In genomic region chr7:74464931-74465906, GRCh38 we compare ENCODE assay signal across 18 cellular contexts. TPM values are rescaled to one million over a fixed set of nuclear protein-coding genes. Genes with fewer than 3 reads are reported as not detected.
A peak's percentile ranks its signal among the peaks of the same experiment; 100 is the strongest.
DNase-seq lines count a peak whose midpoint lies in the region; ATAC-seq, FAIRE-seq and TF ChIP-seq lines count a peak whose summit lies in the region.
"Had no signal": no experiment of that assay in that cellular context is flagged by ENCODE, and none has a peak within 500 bp of the region (broad histone marks: within the 10 kb centered on the region; RNA-seq: fewer than 3 reads in every experiment).

No MANE protein-coding gene starts in this region.

- no peaks in the 10 kb centered on the region for H3K36me3 ChIP-seq in right atrium auricular region
- no peaks in the 10 kb centered on the region for H3K36me3 ChIP-seq in mucosa of stomach (ENCODE audit: control insufficient read depth, insufficient read depth, low read length)
- H3K36me3 ChIP-seq in urinary bladder (ENCODE audit: insufficient read depth), result no peaks in the 10 kb centered on the region

- H3K4me3 Mint-ChIP-seq in activated T-helper 17 cell treated with anti-CD3 and anti-CD28 coated beads, Interleukin-2, amount 50 U/mL, for 72 hours, result no peak overlapping the region
- no peak overlapping the region for H3K4me3 Mint-ChIP-seq in nephron progenitor cell
- H3K4me3 Mint-ChIP-seq: activated CD8-positive, alpha-beta memory T cell treated with anti-CD3 and anti-CD28 coated beads, Interleukin-2, amount 10 ng/mL, durations not matched to agents 7 days and 5 days; activated naive CD4-positive, alpha-beta T cell treated with anti-CD3 and anti-CD28 coated beads, Interleukin-2, amount 50 U/mL, for 24 hours; stimulated activated naive B cell treated with anti-CD40 and anti-IgM and Interleukin-4, amounts not matched to agents 10 μg/mL and 1 μg/mL and 100 μg/mL, for 72 hours had no signal

- 81% methylated on average over 8 of the region's 8 CpGs for WGBS in urinary bladder

- H3K4me1 Mint-ChIP-seq in activated T-helper 17 cell treated with anti-CD3 and anti-CD28 coated beads, Interleukin-2, amount 50 U/mL, for 72 hours, result peaks cover 5% of the 10 kb centered on the region
- H3K4me1 Mint-ChIP-seq in nephron progenitor cell, result peaks cover 27% of the 10 kb centered on the region
- H3K4me1 Mint-ChIP-seq: activated CD8-positive, alpha-beta memory T cell treated with anti-CD3 and anti-CD28 coated beads, Interleukin-2, amount 10 ng/mL, durations not matched to agents 7 days and 5 days had no signal

- intact Hi-C loops in Right ventricle myocardium inferior (cut with DNase I), result no loop called here

- TF ChIP-seq CTCF in right atrium auricular region (IDR thresholded peaks at IDR 0.05), result no peak
- TF ChIP-seq CTCF in nephron progenitor cell (IDR thresholded peaks at IDR 0.05), result no peak

- no peaks in the 10 kb centered on the region for H3K9me3 Mint-ChIP-seq in activated T-helper 17 cell treated with anti-CD3 and anti-CD28 coated beads, Interleukin-2, amount 50 U/mL, for 72 hours
- H3K9me3 Mint-ChIP-seq in nephron progenitor cell, result no peaks in the 10 kb centered on the region
- H3K9me3 Mint-ChIP-seq: activated naive CD4-positive, alpha-beta T cell treated with anti-CD3 and anti-CD28 coated beads, Interleukin-2, amount 50 U/mL, for 24 hours; stimulated activated naive B cell treated with anti-CD40 and anti-IgM and Interleukin-4, amounts not matched to agents 10 μg/mL and 1 μg/mL and 100 μg/mL, for 72 hours had no signal

- peak overlapping the region; percentile 1 for H3K9ac ChIP-seq in mucosa of stomach (ENCODE audit: low read length)

- H3K4me1 ChIP-seq in right atrium auricular region (peaks cover 0 to 23% of the 10 kb centered on the region in 2 donors), mucosa of stomach (ENCODE audit: control insufficient read depth, insufficient read depth, low read length) (peaks cover 27% of the 10 kb centered on the region), urinary bladder (ENCODE audit: insufficient read depth) (peaks cover 2% of the 10 kb centered on the region)

- H3K36me3 Mint-ChIP-seq in activated T-helper 17 cell treated with anti-CD3 and anti-CD28 coated beads, Interleukin-2, amount 50 U/mL, for 72 hours (ENCODE audit: low read depth), result no peaks in the 10 kb centered on the region
- H3K36me3 Mint-ChIP-seq in nephron progenitor cell (ENCODE audit: low read depth), result peaks cover 11% of the 10 kb centered on the region
- H3K36me3 Mint-ChIP-seq: activated CD8-positive, alpha-beta memory T cell treated with anti-CD3 and anti-CD28 coated beads, Interleukin-2, amount 10 ng/mL, durations not matched to agents 7 days and 5 days; activated naive CD4-positive, alpha-beta T cell treated with anti-CD3 and anti-CD28 coated beads, Interleukin-2, amount 50 U/mL, for 24 hours; stimulated activated naive B cell treated with anti-CD40 and anti-IgM and Interleukin-4, amounts not matched to agents 10 μg/mL and 1 μg/mL and 100 μg/mL, for 72 hours had no signal

- no peak for ATAC-seq in Right ventricle myocardium inferior
- no peak for ATAC-seq in activated T-helper 17 cell treated with anti-CD3 and anti-CD28 coated beads, Interleukin-2, amount 50 U/mL, for 72 hours (replicated peaks)
- ATAC-seq: activated CD8-positive, alpha-beta memory T cell treated with anti-CD3 and anti-CD28 coated beads, Interleukin-2, amount 10 ng/mL, durations not matched to agents 7 days and 5 days; stimulated activated naive B cell treated with anti-CD40 and anti-IgM and Interleukin-4, amounts not matched to agents 10 μg/mL and 1 μg/mL and 100 μg/mL, for 72 hours had no signal

- H3K27ac Mint-ChIP-seq in activated T-helper 17 cell treated with anti-CD3 and anti-CD28 coated beads, Interleukin-2, amount 50 U/mL, for 72 hours, result peak overlapping the region; percentile 85
- H3K27ac Mint-ChIP-seq in nephron progenitor cell, result no peak overlapping the region
- H3K27ac Mint-ChIP-seq: activated CD8-positive, alpha-beta memory T cell treated with anti-CD3 and anti-CD28 coated beads, Interleukin-2, amount 10 ng/mL, durations not matched to agents 7 days and 5 days; activated naive CD4-positive, alpha-beta T cell treated with anti-CD3 and anti-CD28 coated beads, Interleukin-2, amount 50 U/mL, for 24 hours; stimulated activated naive B cell treated with anti-CD40 and anti-IgM and Interleukin-4, amounts not matched to agents 10 μg/mL and 1 μg/mL and 100 μg/mL, for 72 hours had no signal

- no peak for DNase-seq in right atrium auricular region (ENCODE audit: low spot score)
- DNase-seq in Right ventricle myocardium inferior (ENCODE audit: missing footprints), result no peak
- DNase-seq in kidney tubule cell (ENCODE audit: low spot score), result no peak
- DNase-seq in RCC 7860 (ENCODE audit: low spot score), result no peak
- no peak for DNase-seq in nephron progenitor cell
- DNase-seq: activated CD8-positive, alpha-beta memory T cell treated with anti-CD3 and anti-CD28 coated beads, Interleukin-2, amount 10 ng/mL, durations not matched to agents 7 days and 5 days; GF-D8; HCEC 1CT; MM.1S; NCI-H524; retina; stimulated activated CD4-positive, alpha-beta T cell treated with anti-CD3 and anti-CD28 coated beads, Interleukin-4, amount 100 ng/mL, for 4 hours; stimulated activated naive B cell treated with anti-CD40 and anti-IgM and Interleukin-4, amounts not matched to agents 10 μg/mL and 1 μg/mL and 100 μg/mL, for 72 hours had no signal

- no peak for FAIRE-seq in RCC 7860 (lab: Jason Lieb, UNC)

- no peaks in the 10 kb centered on the region for H3K27me3 ChIP-seq in right atrium auricular region
- no peaks in the 10 kb centered on the region for H3K27me3 ChIP-seq in mucosa of stomach (ENCODE audit: control insufficient read depth, insufficient read depth, low read length)

- H3K9me3 ChIP-seq in right atrium auricular region, result no peaks in the 10 kb centered on the region
- no peaks in the 10 kb centered on the region for H3K9me3 ChIP-seq in mucosa of stomach (ENCODE audit: control insufficient read depth, low read length)

- H3K27me3 Mint-ChIP-seq in activated T-helper 17 cell treated with anti-CD3 and anti-CD28 coated beads, Interleukin-2, amount 50 U/mL, for 72 hours, result no peaks in the 10 kb centered on the region
- no peaks in the 10 kb centered on the region for H3K27me3 Mint-ChIP-seq in nephron progenitor cell (ENCODE audit: low read depth, poor library complexity)
- H3K27me3 Mint-ChIP-seq: activated CD8-positive, alpha-beta memory T cell treated with anti-CD3 and anti-CD28 coated beads, Interleukin-2, amount 10 ng/mL, durations not matched to agents 7 days and 5 days; activated naive CD4-positive, alpha-beta T cell treated with anti-CD3 and anti-CD28 coated beads, Interleukin-2, amount 50 U/mL, for 24 hours had no signal

- H3K27ac ChIP-seq in right atrium auricular region (peak overlapping the region; percentile 94 to 98), urinary bladder (ENCODE audit: low read depth) (peak overlapping the region; percentile 25)
- H3K27ac ChIP-seq: HL-60 had no signal

- no peak overlapping the region for H3K4me3 ChIP-seq in right atrium auricular region
- H3K4me3 ChIP-seq in mucosa of stomach (ENCODE audit: low read length), result no peak overlapping the region
- no peak overlapping the region for H3K4me3 ChIP-seq in urinary bladder (ENCODE audit: low read depth, low read length)

RNA-seq across cellular contexts. Expression of gene GTF2IRD1, which starts 11.5 kb away (rescaled TPM):
- total RNA-seq in right atrium auricular region (10 to 100 TPM; 15.6 to 16.5 TPM), Right ventricle myocardium inferior (19.1 TPM), urinary bladder (8.6 TPM)
- 1 to 10 TPM in 1 of 2 donors, under 1 TPM in 1; 0.89 to 2.2 TPM for total RNA-seq in activated T-helper 17 cell treated with anti-CD3 and anti-CD28 coated beads, Interleukin-2, amount 50 U/mL, for 72 hours
- polyA plus RNA-seq in urinary bladder, result 22.7 TPM
